ENCODE assay signal across 16 cellular contexts in genomic region chr18:49081511-49082146, GRCh38.
DNase-seq lines count a peak whose midpoint lies in the region; ATAC-seq and TF ChIP-seq lines count a peak whose summit lies in the region.
"Had no signal": no experiment of that assay in that cellular context is flagged by ENCODE, and none has a peak within 500 bp of the region (broad histone marks: within the 10 kb centered on the region; RNA-seq: fewer than 3 reads in every experiment).

No MANE protein-coding gene starts in this region.

- intact Hi-C loops in activated CD8-positive, alpha-beta T cell treated with anti-CD3 and anti-CD28 coated beads for 36 hours (cut with micrococcal nuclease): no loop called here

- H3K4me1 Mint-ChIP-seq in activated CD8-positive, alpha-beta T cell treated with anti-CD3 and anti-CD28 coated beads for 36 hours (ENCODE audit: low read depth): peaks cover 19% of the 10 kb centered on the region
- peaks cover 13% of the 10 kb centered on the region for H3K4me1 Mint-ChIP-seq in nephron progenitor cell

- no peak overlapping the region for H3K4me3 ChIP-seq in H7 (ENCODE audit: insufficient read depth, low read depth, low read length)

- H3K27me3 ChIP-seq in H7 (ENCODE audit: control insufficient read depth, insufficient read depth, low read length): no peaks in the 10 kb centered on the region

- no peak overlapping the region for H3K4me3 Mint-ChIP-seq in activated CD8-positive, alpha-beta T cell treated with anti-CD3 and anti-CD28 coated beads for 36 hours
- H3K4me3 Mint-ChIP-seq in nephron progenitor cell: peak overlapping the region; percentile 15
- H3K4me3 Mint-ChIP-seq: activated CD4-positive, alpha-beta memory T cell treated with anti-CD3 and anti-CD28 coated beads for 36 hours; central memory CD8-positive, alpha-beta T cell; nephron had no signal

- CTCF ChIA-PET in activated CD8-positive, alpha-beta T cell treated with anti-CD3 and anti-CD28 coated beads for 36 hours (lab: Charles Lee): no interaction called here
- CTCF ChIA-PET in GM10248 (lab: Yijun Ruan, JAX): interaction anchor here (1.2 kb wide), 1 partner anchor 8 kb away, joined by 3 read pairs; no protein-coding TSS in a partner anchor

- TF ChIP-seq CTCF in activated CD8-positive, alpha-beta T cell treated with anti-CD3 and anti-CD28 coated beads for 36 hours (IDR thresholded peaks at IDR 0.05): no peak
- TF ChIP-seq CTCF in nephron progenitor cell (IDR thresholded peaks at IDR 0.05): no peak
- TF ChIP-seq CTCF in GM10248 (IDR thresholded peaks at IDR 0.05; ENCODE audit: control extremely low read depth, extremely low read depth, low read depth, missing control alignments): no peak

- no peak for DNase-seq in activated CD8-positive, alpha-beta T cell treated with anti-CD3 and anti-CD28 coated beads for 36 hours
- DNase-seq in nephron progenitor cell: no peak
- DNase-seq in GM10248 (ENCODE audit: extremely low spot score): no peak
- DNase-seq in activated effector memory CD4-positive, alpha-beta T cell treated with Interleukin-2 at 50 U/mL for 16 hours: no peak
- DNase-seq in H7: no peak
- DNase-seq: activated CD4-positive, alpha-beta memory T cell treated with anti-CD3 and anti-CD28 coated beads for 36 hours; activated naive CD4-positive, alpha-beta T cell; hypothalamus; Kasumi-1; NCI-H1694; NCI-H524 had no signal

- peak; percentile 58 for ATAC-seq in GM18873 (IDR thresholded peaks at IDR 0.05; ENCODE audit: low FRiP score, unreplicated experiment)
- ATAC-seq in GM21619 (IDR thresholded peaks at IDR 0.05; ENCODE audit: unreplicated experiment): peak; percentile 86
- ATAC-seq in activated CD8-positive, alpha-beta T cell treated with anti-CD3 and anti-CD28 coated beads for 36 hours: peak; percentile 34
- ATAC-seq: left lobe of liver had no signal

- POLR2A ChIA-PET in activated CD8-positive, alpha-beta T cell treated with anti-CD3 and anti-CD28 coated beads for 36 hours (lab: Charles Lee): no interaction called here
- POLR2A ChIA-PET in GM10248 (lab: Yijun Ruan, JAX): no interaction called here

- peaks cover 17% of the 10 kb centered on the region for H3K36me3 Mint-ChIP-seq in activated CD8-positive, alpha-beta T cell treated with anti-CD3 and anti-CD28 coated beads for 36 hours (ENCODE audit: low read depth)
- H3K36me3 Mint-ChIP-seq in nephron progenitor cell (ENCODE audit: low read depth): peaks cover 34% of the 10 kb centered on the region

- H3K9me3 Mint-ChIP-seq in activated CD8-positive, alpha-beta T cell treated with anti-CD3 and anti-CD28 coated beads for 36 hours: no peaks in the 10 kb centered on the region
- peaks cover 26% of the 10 kb centered on the region for H3K9me3 Mint-ChIP-seq in nephron progenitor cell
- H3K9me3 Mint-ChIP-seq: activated CD4-positive, alpha-beta memory T cell treated with anti-CD3 and anti-CD28 coated beads for 36 hours; central memory CD8-positive, alpha-beta T cell had no signal

- no peak overlapping the region for H3K27ac Mint-ChIP-seq in activated CD8-positive, alpha-beta T cell treated with anti-CD3 and anti-CD28 coated beads for 36 hours
- no peak overlapping the region for H3K27ac Mint-ChIP-seq in nephron progenitor cell
- H3K27ac Mint-ChIP-seq: activated CD4-positive, alpha-beta memory T cell treated with anti-CD3 and anti-CD28 coated beads for 36 hours; nephron had no signal

- no peaks in the 10 kb centered on the region for H3K27me3 Mint-ChIP-seq in activated CD8-positive, alpha-beta T cell treated with anti-CD3 and anti-CD28 coated beads for 36 hours
- H3K27me3 Mint-ChIP-seq in nephron progenitor cell (ENCODE audit: low read depth, poor library complexity): peaks cover 2% of the 10 kb centered on the region
- H3K27me3 Mint-ChIP-seq: activated CD4-positive, alpha-beta memory T cell treated with anti-CD3 and anti-CD28 coated beads for 36 hours; central memory CD8-positive, alpha-beta T cell had no signal

- peaks cover 2% of the 10 kb centered on the region; the same call in 1 of the 2 replicates for H3K36me3 ChIP-seq in H7 (replicated peaks; ENCODE audit: control insufficient read depth, insufficient read depth, low read length)

Comparison
In these comparisons a context has a peak if more than half of its experiments do, and no peak if none do; other contexts are left out.
1. ATAC-seq: peak in every context shown above with its lines; median percentile 86 in GM21619; 58 in GM18873; 34 in activated CD8-positive, alpha-beta T cell treated with anti-CD3 and anti-CD28 coated beads for 36 hours.